ENCODE assay signal across 18 cellular contexts in genomic region chr10:88361995-88362540, GRCh38.
"Had no signal": no experiment of that assay in that cellular context is flagged by ENCODE, and none has a peak within 500 bp of the region (broad histone marks: within the 10 kb centered on the region; RNA-seq: fewer than 3 reads in every experiment).

No MANE protein-coding gene starts in this region.

- H3K27me3 ChIP-seq: esophagus muscularis mucosa, heart left ventricle, neutrophil, right atrium auricular region, sigmoid colon, stomach, transverse colon had no signal

- DNase-seq: effector memory CD4-positive, alpha-beta T cell; heart left ventricle; hypothalamus; kidney glomerular epithelial cell; mesendoderm; naive B cell; posterior cingulate gyrus; sigmoid colon; stimulated activated CD4-positive, alpha-beta T cell treated with anti-CD3 and anti-CD28 coated beads, Interleukin-2, amount 100 ng/mL, for 24 hours; stimulated activated naive CD4-positive, alpha-beta T cell; stomach; substantia nigra; transverse colon had no signal

- H3K4me3 Mint-ChIP-seq: naive B cell had no signal

- H3K27me3 Mint-ChIP-seq: naive B cell had no signal

- ATAC-seq: heart left ventricle had no signal

- H3K4me3 ChIP-seq: esophagus muscularis mucosa, heart left ventricle, right atrium auricular region, sigmoid colon, skin epidermis, stomach, thoracic aorta, transverse colon had no signal

- H3K36me3 ChIP-seq: esophagus muscularis mucosa, heart left ventricle, neutrophil, right atrium auricular region, sigmoid colon, stomach, thoracic aorta, transverse colon had no signal
